Comparison of ENCODE assay signal across 16 cellular contexts in genomic region chr2:240898108-240898730, GRCh38. TPM values are rescaled to one million over a fixed set of nuclear protein-coding genes. Genes with fewer than 3 reads are reported as not detected.
DNase-seq lines count a peak whose midpoint lies in the region; ATAC-seq and TF ChIP-seq lines count a peak whose summit lies in the region.
"Had no signal": no experiment of that assay in that cellular context is flagged by ENCODE, and none has a peak within 500 bp of the region (broad histone marks: within the 10 kb centered on the region; RNA-seq: fewer than 3 reads in every experiment).

No MANE protein-coding gene starts in this region.

- no peak overlapping the region for H3K18ac ChIP-seq in mesendoderm (ENCODE audit: low read length)

- H3K36me3 Mint-ChIP-seq in activated T-cell treated with anti-CD3 and anti-CD28 coated beads, Interleukin-2, amount 50 U/mL, for 4 hours (ENCODE audit: insufficient read depth), result no peaks in the 10 kb centered on the region

- CTCF ChIA-PET in PC-9 (lab: Charles Lee), result interaction anchor here (1.2 to 2.0 kb wide), 3 partner anchors 16 to 93 kb away, joined by 3 to 11 read pairs (median 3); no protein-coding TSS in a partner anchor

- H3K4me1 Mint-ChIP-seq in activated T-cell treated with anti-CD3 and anti-CD28 coated beads, Interleukin-2, amount 50 U/mL, for 4 hours (ENCODE audit: low read depth), result peaks cover 2% of the 10 kb centered on the region

- H3K9me3 Mint-ChIP-seq in activated T-cell treated with anti-CD3 and anti-CD28 coated beads, Interleukin-2, amount 50 U/mL, for 4 hours, result no peaks in the 10 kb centered on the region
- H3K9me3 Mint-ChIP-seq: HFFc6 had no signal

- peaks cover 9% of the 10 kb centered on the region for H3K27me3 Mint-ChIP-seq in activated T-cell treated with anti-CD3 and anti-CD28 coated beads, Interleukin-2, amount 50 U/mL, for 4 hours (ENCODE audit: low read depth)

- no peak overlapping the region for H3K23ac ChIP-seq in mesendoderm (ENCODE audit: low read length)

- no peak overlapping the region for H4K8ac ChIP-seq in mesendoderm (ENCODE audit: low read depth, low read length)

- peak overlapping the region; percentile 61; the same call in 1 of the 2 replicates for H2AFZ ChIP-seq in PC-9

- H3K27ac ChIP-seq in PC-9 (peak overlapping the region; percentile 87), foreskin keratinocyte (no peak overlapping the region), mesendoderm (ENCODE audit: low read depth, low read length) (no peak overlapping the region), suprapubic skin (peak overlapping the region; percentile 85)
- H3K27ac ChIP-seq: ascending aorta had no signal

- H2BK120ac ChIP-seq in mesendoderm (ENCODE audit: low read depth, low read length), result no peak overlapping the region

- no peak overlapping the region for H4K5ac ChIP-seq in mesendoderm (ENCODE audit: low read length)

- H2BK5ac ChIP-seq in mesendoderm (ENCODE audit: low read length), result no peak overlapping the region

- no peak overlapping the region for H3K4me3 Mint-ChIP-seq in activated T-cell treated with anti-CD3 and anti-CD28 coated beads, Interleukin-2, amount 50 U/mL, for 4 hours
- H3K4me3 Mint-ChIP-seq: HFFc6 had no signal

- no peaks in the 10 kb centered on the region for H3K36me3 ChIP-seq in PC-9 (ENCODE audit: low read depth)
- H3K36me3 ChIP-seq in mesendoderm (ENCODE audit: control insufficient read depth, insufficient read depth, low read length), result no peaks in the 10 kb centered on the region
- no peaks in the 10 kb centered on the region for H3K36me3 ChIP-seq in suprapubic skin
- H3K36me3 ChIP-seq: ascending aorta had no signal

- TF ChIP-seq POLR2A in suprapubic skin (IDR thresholded peaks at IDR 0.05) (no peak), GM18505 (IDR thresholded peaks at IDR 0.05; ENCODE audit: borderline replicate concordance, extremely low read depth, insufficient read depth, insufficient read length) (no peak)

- H3F3A ChIP-seq in PC-9 (ENCODE audit: insufficient read depth, low read depth), result peaks cover 37% of the 10 kb centered on the region

- no peak for TF ChIP-seq CTCF in PC-9 (conservative IDR thresholded peaks at IDR 0.05)
- TF ChIP-seq CTCF in foreskin keratinocyte (conservative IDR thresholded peaks at IDR 0.05), result no peak
- no peak for TF ChIP-seq CTCF in suprapubic skin (IDR thresholded peaks at IDR 0.05)

- H3K4ac ChIP-seq in mesendoderm (ENCODE audit: low read depth, low read length), result no peak overlapping the region

- H3K56ac ChIP-seq in mesendoderm (ENCODE audit: low read length), result peak overlapping the region; percentile 42

- intact Hi-C loops in PC-9 (cut with micrococcal nuclease; ENCODE audit: unreplicated experiment), result loop anchor here (1.0 to 5.0 kb wide), 5 partner anchors 94 to 526 kb away; partner anchors contain the start of genes HDLBP, PPP1R7 and SEPTIN2

- H3K27me3 ChIP-seq in PC-9 (ENCODE audit: insufficient read depth, low read depth), result no peaks in the 10 kb centered on the region
- H3K27me3 ChIP-seq in foreskin keratinocyte, result peaks cover 40% of the 10 kb centered on the region
- H3K27me3 ChIP-seq in mesendoderm (ENCODE audit: insufficient read depth, low read length, poor library complexity), result no peaks in the 10 kb centered on the region
- no peaks in the 10 kb centered on the region for H3K27me3 ChIP-seq in suprapubic skin
- H3K27me3 ChIP-seq: ascending aorta had no signal

- no peak overlapping the region for H2AK5ac ChIP-seq in mesendoderm (ENCODE audit: low read length)

- peaks cover 21% of the 10 kb centered on the region for H3K79me2 ChIP-seq in PC-9 (ENCODE audit: low read depth)
- no peaks in the 10 kb centered on the region for H3K79me2 ChIP-seq in mesendoderm (ENCODE audit: control insufficient read depth, insufficient read depth, low read length)

- H3K9me3 ChIP-seq in PC-9 (ENCODE audit: insufficient read depth, low read depth) (no peaks in the 10 kb centered on the region), suprapubic skin (no peaks in the 10 kb centered on the region)
- H3K9me3 ChIP-seq: ascending aorta had no signal

- POLR2A ChIA-PET in PC-9 (lab: Charles Lee; ENCODE audit: unreplicated experiment), result interaction anchor here (0.6 to 1.2 kb wide), 4 partner anchors 23 to 686 kb away, joined by 3 to 5 read pairs (median 4); no protein-coding TSS in a partner anchor

- H3K4me1 ChIP-seq in PC-9 (replicated peaks; ENCODE audit: insufficient read depth), result peaks cover 69% of the 10 kb centered on the region
- no peaks in the 10 kb centered on the region for H3K4me1 ChIP-seq in foreskin keratinocyte
- H3K4me1 ChIP-seq in mesendoderm (ENCODE audit: control insufficient read depth, low read depth, low read length), result peaks cover 4% of the 10 kb centered on the region
- peaks cover 56% of the 10 kb centered on the region for H3K4me1 ChIP-seq in suprapubic skin
- H3K4me1 ChIP-seq: ascending aorta had no signal

- DNase-seq in PC-9, result peak; percentile 98 to 99
- DNase-seq in foreskin keratinocyte, result peak in 1 of 2 donors; percentile 42
- no peak for DNase-seq in mesendoderm
- no peak for DNase-seq in suprapubic skin (ENCODE audit: low spot score in 2 of 2)
- DNase-seq in medulla oblongata (ENCODE audit: extremely low spot score), result no peak
- DNase-seq in activated effector memory CD4-positive, alpha-beta T cell treated with Interleukin-2 at 50 U/mL for 16 hours, result no peak
- no peak for DNase-seq in activated T-cell treated with anti-CD3 and anti-CD28 coated beads, Interleukin-2, amount 50 U/mL, for 4 hours
- DNase-seq: activated CD4-positive, alpha-beta T cell treated with anti-CD3 and anti-CD28 coated beads, Interleukin-2, amount 50 U/mL, for 1 hour; DMS79; effector CD4-positive, alpha-beta T cell; HFFc6; MM.1S; T-helper 9 cell had no signal

- H3K4me3 ChIP-seq in PC-9, result peak overlapping the region; percentile 22; the same call in 1 of the 2 replicates
- no peak overlapping the region for H3K4me3 ChIP-seq in mesendoderm (ENCODE audit: low read length)
- no peak overlapping the region for H3K4me3 ChIP-seq in suprapubic skin
- H3K4me3 ChIP-seq: ascending aorta had no signal

- no peaks in the 10 kb centered on the region for H4K20me1 ChIP-seq in PC-9 (ENCODE audit: insufficient read depth)

- H3K4me2 ChIP-seq in PC-9 (peak overlapping the region; percentile 95), mesendoderm (ENCODE audit: low read length) (no peak overlapping the region)

- ATAC-seq in foreskin keratinocyte, result peak; percentile 31
- no peak for ATAC-seq in activated T-cell treated with anti-CD3 and anti-CD28 coated beads, Interleukin-2, amount 50 U/mL, for 4 hours
- no peak for ATAC-seq in GM18505 (IDR thresholded peaks at IDR 0.05; ENCODE audit: unreplicated experiment)

- H2BK15ac ChIP-seq in mesendoderm (replicated peaks; ENCODE audit: low read depth), result no peak overlapping the region

- no CpG with 5 or more reads among the region's 17 CpGs for WGBS in mesendoderm (ENCODE audit: extremely low coverage, insufficient coverage, low lambda C conversion rate)
- 48% methylated on average over 14 of the region's 17 CpGs for WGBS in suprapubic skin

- H3K9me2 ChIP-seq in PC-9 (ENCODE audit: insufficient read depth), result no peaks in the 10 kb centered on the region

- no peaks in the 10 kb centered on the region for H3K79me1 ChIP-seq in mesendoderm (ENCODE audit: low read length)

- no peak overlapping the region for H3K9ac ChIP-seq in mesendoderm (ENCODE audit: low read length)

- BruUV-seq in PC-9 (replicated peaks; lab: Mats Ljungman, UMichigan), result no TSS peak

- TF ChIP-seq EP300 in suprapubic skin (IDR thresholded peaks at IDR 0.05), result no peak

RNA-seq across cellular contexts. Expression of gene MAB21L4, which starts 2.3 kb away (rescaled TPM):
- total RNA-seq in PC-9 (2021), result 68.8 and 84.0 TPM in 2 replicates
- total RNA-seq in foreskin keratinocyte, result 0.14 and 0.17 TPM in 2 replicates
- polyA plus RNA-seq in foreskin keratinocyte, result 0.08 and 0.12 TPM in 2 replicates
- polyA plus RNA-seq in mesendoderm (2013, experiment 1 of 2), result 1.7 TPM
- 2.0 TPM for polyA plus RNA-seq in mesendoderm (2013, experiment 2 of 2)
- 10 to 100 TPM; 28.7 to 97.5 (median 69.2) TPM for total RNA-seq in suprapubic skin
- total RNA-seq in activated T-cell treated with anti-CD3 and anti-CD28 coated beads, Interleukin-2, amount 50 U/mL, for 4 hours, result not detected
- total RNA-seq: ascending aorta, HFFc6 had no signal

RNA-seq across cellular contexts. Expression of gene CROCC2, which starts 7.9 kb away (rescaled TPM):
- total RNA-seq in PC-9 (2021), result not detected in 2 replicates
- not detected in 2 replicates for total RNA-seq in foreskin keratinocyte
- not detected in 2 replicates for polyA plus RNA-seq in foreskin keratinocyte
- not detected for polyA plus RNA-seq in mesendoderm (2013, experiment 1 of 2)
- not detected for polyA plus RNA-seq in mesendoderm (2013, experiment 2 of 2)
- not detected for total RNA-seq in suprapubic skin
- not detected for total RNA-seq in activated T-cell treated with anti-CD3 and anti-CD28 coated beads, Interleukin-2, amount 50 U/mL, for 4 hours
- total RNA-seq: HFFc6, kidney epithelial cell had no signal

RNA-seq across cellular contexts. Expression of gene AGXT, which starts 29.6 kb away (rescaled TPM):
- total RNA-seq in PC-9 (2021) (not detected in 2 replicates), foreskin keratinocyte (not detected in 2 replicates), suprapubic skin (under 1 TPM in 1 of 4 donors, not detected in 3; 0.80 TPM)
- polyA plus RNA-seq in foreskin keratinocyte, result not detected in 2 replicates
- polyA plus RNA-seq in mesendoderm (2013, experiment 1 of 2), result not detected
- not detected for polyA plus RNA-seq in mesendoderm (2013, experiment 2 of 2)
- under 1 TPM; 0.33 to 0.43 (median 0.34) TPM for total RNA-seq in activated T-cell treated with anti-CD3 and anti-CD28 coated beads, Interleukin-2, amount 50 U/mL, for 4 hours
- total RNA-seq: ascending aorta, HFFc6 had no signal

Comparison
In these comparisons a context has a peak if more than half of its experiments do, and no peak if none do; other contexts are left out.
1. DNase-seq: peak in PC-9 (2 of 2); none in mesendoderm (single experiment), suprapubic skin (0 of 2), medulla oblongata (single experiment), activated effector memory CD4-positive, alpha-beta T cell treated with Interleukin-2 at 50 U/mL for 16 hours (single experiment) and activated T-cell treated with anti-CD3 and anti-CD28 coated beads, Interleukin-2, amount 50 U/mL, for 4 hours (single experiment).
2. H3K27ac ChIP-seq: peak in PC-9 (single experiment) and suprapubic skin (single experiment); none in foreskin keratinocyte (single experiment) and mesendoderm (single experiment).
3. RNA of gene MAB21L4, which starts 2.3 kb away (total RNA-seq): 28.7 to 97.5 TPM in suprapubic skin and 68.8 to 84.0 TPM in PC-9; 0.14 to 0.17 TPM in foreskin keratinocyte and not detected in activated T-cell treated with anti-CD3 and anti-CD28 coated beads, Interleukin-2, amount 50 U/mL, for 4 hours; every median in the first group is over 10 times any median in the second.